16 cellular contexts compared by ENCODE assay signal in genomic region chr12:54175130-54175963, GRCh38. TPM values are rescaled to one million over a fixed set of nuclear protein-coding genes. Genes with fewer than 3 reads are reported as not detected.
A peak's percentile ranks its signal among the peaks of the same experiment; 100 is the strongest.
DNase-seq lines count a peak whose midpoint lies in the region; ATAC-seq, FAIRE-seq and TF ChIP-seq lines count a peak whose summit lies in the region.
"Had no signal": no experiment of that assay in that cellular context is flagged by ENCODE, and none has a peak within 500 bp of the region (broad histone marks: within the 10 kb centered on the region; RNA-seq: fewer than 3 reads in every experiment).

No MANE protein-coding gene starts in this region.

- peaks cover 20% of the 10 kb centered on the region for H3K27me3 ChIP-seq in keratinocyte (ENCODE audit: control insufficient read depth, extremely low read depth, insufficient read depth, low read length)

- TF ChIP-seq CTCF in GM12865 (IDR thresholded peaks at IDR 0.05; ENCODE audit: insufficient read depth, low read depth, low read length, missing control alignments) (no peak), HEK293 (tag by site-specific recombination; IDR thresholded peaks at IDR 0.05) (no peak), keratinocyte (optimal IDR thresholded peaks at IDR 0.05 in 1 of 3, IDR thresholded peaks at IDR 0.05 in 1 of 3, conservative IDR thresholded peaks at IDR 0.05 in 1 of 3; ENCODE audit: extremely low read depth in 1 of 3, insufficient read depth in 2 of 3, low read length in 3 of 3) (no peak)

- peak overlapping the region; percentile 34 for H3K4me2 ChIP-seq in keratinocyte (ENCODE audit: control insufficient read depth, extremely low read depth, insufficient read depth, low read depth, low read length)

- H4K20me1 ChIP-seq in keratinocyte (ENCODE audit: control insufficient read depth, extremely low read depth, insufficient read depth, low read length), result no peaks in the 10 kb centered on the region

- no peak overlapping the region for H3K27ac ChIP-seq in HEK293 (ENCODE audit: extremely low read depth, low read depth, low read length)
- H3K27ac ChIP-seq in keratinocyte (ENCODE audit: control insufficient read depth, insufficient read depth, low read length), result no peak overlapping the region
- H3K27ac ChIP-seq: C4-2B had no signal

- H3K36me3 Mint-ChIP-seq in activated naive CD4-positive, alpha-beta T cell treated with anti-CD3 and anti-CD28 coated beads, Interleukin-2, amount 50 U/mL, for 72 hours, result no peaks in the 10 kb centered on the region

- H3K4me1 ChIP-seq in HEK293 (ENCODE audit: control insufficient read depth, insufficient read depth, low read length) (peaks cover 12% of the 10 kb centered on the region; the same call in 1 of the 2 replicates), keratinocyte (ENCODE audit: control insufficient read depth, extremely low read depth, insufficient read depth, low read length) (peaks cover 13% of the 10 kb centered on the region)

- H2AFZ ChIP-seq in keratinocyte (ENCODE audit: control insufficient read depth, low read length), result peak overlapping the region; percentile 30

- no peaks in the 10 kb centered on the region for H3K9me1 ChIP-seq in keratinocyte (ENCODE audit: control insufficient read depth, extremely low read depth, insufficient read depth, low read length)

- CTCF ChIA-PET in HEK293 (lab: Yijun Ruan, JAX), result interaction anchor here (0.6 to 1.2 kb wide), 3 partner anchors 16 to 143 kb away, joined by 3 to 5 read pairs (median 4); no protein-coding TSS in a partner anchor

- POLR2A ChIA-PET in HEK293 (lab: Yijun Ruan, JAX), result interaction anchor here (1.0 kb wide), 1 partner anchor 14 kb away, joined by 3 read pairs; the partner anchor contains the start of gene SMUG1

- ATAC-seq in HG03039 (IDR thresholded peaks at IDR 0.05; ENCODE audit: unreplicated experiment) (no peak), HG03565 (IDR thresholded peaks at IDR 0.05; ENCODE audit: unreplicated experiment) (no peak)
- no peak for ATAC-seq in activated naive CD4-positive, alpha-beta T cell treated with anti-CD3 and anti-CD28 coated beads, Interleukin-2, amount 50 U/mL, for 72 hours
- ATAC-seq: Panc1; stimulated activated naive CD8-positive, alpha-beta T cell treated with anti-CD3 and anti-CD28 coated beads, Interleukin-15, amount 100 ng/mL, for 72 hours had no signal

- no peak overlapping the region for H3K9ac ChIP-seq in keratinocyte (ENCODE audit: control insufficient read depth, extremely low read depth, insufficient read depth, low read length)

- no peak for FAIRE-seq in keratinocyte (lab: Jason Lieb, UNC)
- no peak for FAIRE-seq in RCC 7860 (lab: Jason Lieb, UNC)
- FAIRE-seq: islet of Langerhans had no signal

- dilution Hi-C loops in keratinocyte (cut with MboI; ENCODE audit: extremely low pct_ligation_motif_present, low sequenced_read_pairs), result no loop called here

- H3K79me2 ChIP-seq in keratinocyte (ENCODE audit: control insufficient read depth, insufficient read depth, low read length), result no peaks in the 10 kb centered on the region

- H3K36me3 ChIP-seq in HEK293 (ENCODE audit: control insufficient read depth in 2 of 2, insufficient read depth in 1 of 2, low read length in 2 of 2), result no peaks in the 10 kb centered on the region
- no peaks in the 10 kb centered on the region for H3K36me3 ChIP-seq in keratinocyte (ENCODE audit: control insufficient read depth in 2 of 2, extremely low read depth in 1 of 2, insufficient read depth in 2 of 2, low read length in 2 of 2)

- H3K4me3 ChIP-seq in GM12865 (ENCODE audit: low read depth, low read length) (no peak overlapping the region), HEK293 (ENCODE audit: low read depth, low read length) (no peak overlapping the region), keratinocyte (ENCODE audit: control insufficient read depth in 2 of 3, extremely low read depth in 1 of 3, insufficient read depth in 2 of 3, low read depth in 1 of 3, low read length in 3 of 3) (no peak overlapping the region)

- H3K9me3 ChIP-seq in HEK293 (ENCODE audit: control insufficient read depth, insufficient read depth, low read depth, low read length) (no peaks in the 10 kb centered on the region), keratinocyte (ENCODE audit: control insufficient read depth, low read depth, low read length) (no peaks in the 10 kb centered on the region)

- no peak overlapping the region for H3K27ac Mint-ChIP-seq in activated naive CD4-positive, alpha-beta T cell treated with anti-CD3 and anti-CD28 coated beads, Interleukin-2, amount 50 U/mL, for 72 hours
- H3K27ac Mint-ChIP-seq: activated T-helper 1 cell treated with anti-CD3 and anti-CD28 coated beads, Interleukin-12 subunit alpha, Interleukin-12 subunit beta, Interleukin-2, Interleukin-4 antibody, amounts not matched to agents 30 ng/mL and 10 ng/mL and 1 ng/mL, durations not matched to agents 14 hours and 24 hours and 36 hours; stimulated activated naive CD8-positive, alpha-beta T cell treated with anti-CD3 and anti-CD28 coated beads, Interleukin-15, amount 100 ng/mL, for 72 hours had no signal

- DNase-seq in GM12865 (ENCODE audit: low read depth) (peak; percentile 49), NCI-H2227 treated with DMSO at 0.1 percent for 48 hours (lab: John Stamatoyannopoulos, UW) (peak; percentile 69), keratinocyte (ENCODE audit: low read depth, low spot score) (no peak), RCC 7860 (ENCODE audit: low spot score) (no peak)
- no peak for DNase-seq in activated naive CD4-positive, alpha-beta T cell treated with anti-CD3 and anti-CD28 coated beads, Interleukin-2, amount 50 U/mL, for 72 hours (ENCODE audit: low spot score in 2 of 2)
- DNase-seq: NCI-H1105; occipital lobe; stimulated activated CD4-positive, alpha-beta T cell treated with anti-CD3 and anti-CD28 coated beads, Interleukin-1b, Interleukin-23, amount 100 ng/mL, for 48 hours; stimulated activated naive CD8-positive, alpha-beta T cell treated with anti-CD3 and anti-CD28 coated beads, Interleukin-15, amount 100 ng/mL, for 72 hours had no signal

- H3K9me3 Mint-ChIP-seq in activated naive CD4-positive, alpha-beta T cell treated with anti-CD3 and anti-CD28 coated beads, Interleukin-2, amount 50 U/mL, for 72 hours, result no peaks in the 10 kb centered on the region
- H3K9me3 Mint-ChIP-seq: activated T-helper 1 cell treated with anti-CD3 and anti-CD28 coated beads, Interleukin-12 subunit alpha, Interleukin-12 subunit beta, Interleukin-2, Interleukin-4 antibody, amounts not matched to agents 30 ng/mL and 10 ng/mL and 1 ng/mL, durations not matched to agents 14 hours and 24 hours and 36 hours; stimulated activated naive CD8-positive, alpha-beta T cell treated with anti-CD3 and anti-CD28 coated beads, Interleukin-15, amount 100 ng/mL, for 72 hours had no signal

TF ChIP-seq in HEK293, 187 proteins besides CTCF, POLR2A, EP300 and RAD21 (continues in another document):
- TF ChIP-seq ZFHX2 (tag by site-specific recombination; conservative IDR thresholded peaks at IDR 0.05), result no peak
- no peak for TF ChIP-seq HOXA7 (CRISPR knock-in tag; IDR thresholded peaks at IDR 0.05; ENCODE audit: borderline replicate concordance)
- peak; percentile 79; the same call in 1 of the 2 replicates for TF ChIP-seq KLF7 (tag by site-specific recombination; IDR thresholded peaks at IDR 0.05; ENCODE audit: borderline replicate concordance)
- no peak for TF ChIP-seq ZNF354C (tag by site-specific recombination; IDR thresholded peaks at IDR 0.05; ENCODE audit: borderline replicate concordance, low read depth)
- no peak for TF ChIP-seq GLIS2 (tag by site-specific recombination; IDR thresholded peaks at IDR 0.05)
- TF ChIP-seq KLF10 (tag by site-specific recombination; IDR thresholded peaks at IDR 0.05), result peak; percentile 43; the same call in 1 of the 2 replicates
- no peak for TF ChIP-seq RBAK (tag by site-specific recombination; IDR thresholded peaks at IDR 0.05)
- no peak for TF ChIP-seq ZNF248 (tag by site-specific recombination; IDR thresholded peaks at IDR 0.05)
- TF ChIP-seq YY1 (tag by site-specific recombination; IDR thresholded peaks at IDR 0.05), result no peak
- no peak for TF ChIP-seq ZNF488 (tag by site-specific recombination; IDR thresholded peaks at IDR 0.05)
- no peak for TF ChIP-seq ZNF2 (tag by site-specific recombination; IDR thresholded peaks at IDR 0.05)
- no peak for TF ChIP-seq ZNF626 (tag by site-specific recombination; IDR thresholded peaks at IDR 0.05)
- TF ChIP-seq ATF2 (tag by site-specific recombination; IDR thresholded peaks at IDR 0.05; ENCODE audit: low read depth), result no peak
- TF ChIP-seq ZBTB8A (tag by site-specific recombination; IDR thresholded peaks at IDR 0.05), result 0 out of 2 replicates have a peak, but pooled peaks have one; percentile 17

RNA-seq across cellular contexts. Expression of gene SMUG1, which starts 13.4 kb away (rescaled TPM):
- polyA plus RNA-seq in keratinocyte, result 38.6 to 45.3 TPM (median 39.6 TPM) in 3 replicates
- 9.8 TPM for polyA plus RNA-seq in keratinocyte (2011; ENCODE audit: low read depth)
- 38.3 and 38.5 TPM in 2 replicates for polyA plus RNA-seq in keratinocyte (2011; cell fraction: cytosol; rRNA removed)
- polyA plus RNA-seq in keratinocyte (2011; cell fraction: nucleus; rRNA removed), result 38.9 and 40.0 TPM in 2 replicates
- 26.1 and 42.4 TPM in 2 replicates for polyA plus RNA-seq in keratinocyte (2012; ENCODE audit: low replicate concordance)
- polyA minus RNA-seq in keratinocyte, result 32.2 to 39.6 TPM (median 33.1 TPM) in 3 replicates
- polyA minus RNA-seq in keratinocyte (2011; cell fraction: cytosol; rRNA and poly(A)+ RNA removed), result 32.0 TPM
- 12.1 and 16.8 TPM in 2 replicates for polyA minus RNA-seq in keratinocyte (2011; cell fraction: nucleus; rRNA and poly(A)+ RNA removed)
- total RNA-seq in activated naive CD4-positive, alpha-beta T cell treated with anti-CD3 and anti-CD28 coated beads, Interleukin-2, amount 50 U/mL, for 72 hours, result 10 to 100 TPM; 18.0 to 25.9 TPM

Comparison
In these comparisons a context has a peak if more than half of its experiments do, and no peak if none do; other contexts are left out.
1. DNase-seq: peak in GM12865 (single experiment) and NCI-H2227 treated with DMSO at 0.1 percent for 48 hours (single experiment); none in keratinocyte (single experiment), activated naive CD4-positive, alpha-beta T cell treated with anti-CD3 and anti-CD28 coated beads, Interleukin-2, amount 50 U/mL, for 72 hours (0 of 2) and RCC 7860 (single experiment).